Comparison of ENCODE assay signal across 21 cellular contexts in the genomic region with DNA sequence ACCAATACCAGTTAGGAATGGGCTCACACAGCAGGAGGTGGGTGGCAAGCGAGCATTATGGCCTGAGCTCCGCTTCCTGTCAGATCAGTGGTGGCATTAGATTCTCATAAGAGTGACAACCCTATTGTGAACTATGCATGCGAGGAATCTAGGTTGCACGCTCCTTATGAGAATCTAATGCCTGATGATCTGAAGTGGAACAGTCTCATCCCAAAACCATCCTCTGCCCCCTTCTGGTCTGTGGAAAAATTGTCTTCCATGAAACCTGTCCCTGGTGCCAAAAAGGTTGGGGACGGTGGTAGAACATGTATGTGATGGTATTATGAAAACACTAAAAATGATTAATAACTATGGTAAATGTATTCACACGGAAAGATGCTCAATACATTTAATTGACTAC.
A peak's percentile ranks its signal among the peaks of the same experiment; 100 is the strongest.
DNase-seq lines count a peak whose midpoint lies in the region; ATAC-seq and TF ChIP-seq lines count a peak whose summit lies in the region.
"Had no signal": no experiment of that assay in that cellular context is flagged by ENCODE, and none has a peak within 500 bp of the region (broad histone marks: within the 10 kb centered on the region; RNA-seq: fewer than 3 reads in every experiment).

No MANE protein-coding gene starts in this region.

- ATAC-seq in right cardiac atrium (no peak), GM18505 (IDR thresholded peaks at IDR 0.05; ENCODE audit: unreplicated experiment) (no peak), GM21381 (IDR thresholded peaks at IDR 0.05; ENCODE audit: unreplicated experiment) (no peak), GM18520 (IDR thresholded peaks at IDR 0.05; ENCODE audit: unreplicated experiment) (no peak)
- ATAC-seq: esophagus mucosa, heart right ventricle had no signal

- H3K36me3 ChIP-seq in cardiac muscle cell (no peaks in the 10 kb centered on the region), brain microvascular endothelial cell (replicated peaks) (no peaks in the 10 kb centered on the region)
- H3K36me3 ChIP-seq: heart right ventricle, SJSA1, thyroid gland had no signal

- H3K4me3 ChIP-seq in cardiac muscle cell (no peak overlapping the region), right cardiac atrium (ENCODE audit: low read length) (no peak overlapping the region), brain microvascular endothelial cell (ENCODE audit: low read depth, low read length) (no peak overlapping the region)
- H3K4me3 ChIP-seq: coronary artery, heart right ventricle, SJSA1, thyroid gland had no signal

- no peak for DNase-seq in cardiac muscle cell (ENCODE audit: low read depth in 1 of 2, low spot score in 1 of 2)
- DNase-seq in right cardiac atrium, result no peak
- DNase-seq in MV-4-11 (lab: John Stamatoyannopoulos, UW), result peak; percentile 24
- no peak for DNase-seq in brain microvascular endothelial cell
- no peak for DNase-seq in posterior cingulate gyrus
- DNase-seq: activated CD4-positive, alpha-beta memory T cell treated with anti-CD3 and anti-CD28 coated beads, Interleukin-2, amount 10 ng/mL, durations not matched to agents 7 days and 5 days; anterior cingulate cortex; DMS153; heart right ventricle; NCI-H2081 treated with DMSO at 0.1 percent for 48 hours; NCI-H774; nucleus accumbens; stimulated activated CD4-positive, alpha-beta T cell treated with anti-CD3 and anti-CD28 coated beads, Interleukin-4, amount 100 ng/mL, for 4 hours; thyroid gland had no signal

- TF ChIP-seq CTCF in cardiac muscle cell (IDR thresholded peaks at IDR 0.05; ENCODE audit: low read depth, low read length) (peak; percentile 3), brain microvascular endothelial cell (IDR thresholded peaks at IDR 0.05; ENCODE audit: low read depth, low read length, missing control alignments) (peak; percentile 29)

- no peaks in the 10 kb centered on the region for H3K27me3 ChIP-seq in cardiac muscle cell
- H3K27me3 ChIP-seq in right cardiac atrium (ENCODE audit: control insufficient read depth, insufficient read depth), result no peaks in the 10 kb centered on the region
- H3K27me3 ChIP-seq in brain microvascular endothelial cell (replicated peaks), result no peaks in the 10 kb centered on the region
- H3K27me3 ChIP-seq: heart right ventricle, SJSA1, thyroid gland had no signal

- TF ChIP-seq POLR2A in GM18505 (IDR thresholded peaks at IDR 0.05; ENCODE audit: borderline replicate concordance, extremely low read depth, insufficient read depth, insufficient read length), result no peak

- no peaks in the 10 kb centered on the region for H3K9me3 ChIP-seq in cardiac muscle cell (ENCODE audit: low read depth)
- no peaks in the 10 kb centered on the region for H3K9me3 ChIP-seq in right cardiac atrium (ENCODE audit: control insufficient read depth, low read length)
- H3K9me3 ChIP-seq: SJSA1, thyroid gland had no signal

- H3K27ac ChIP-seq in cardiac muscle cell (no peak overlapping the region), right cardiac atrium (ENCODE audit: low read length) (no peak overlapping the region), brain microvascular endothelial cell (no peak overlapping the region)
- H3K27ac ChIP-seq: coronary artery, heart right ventricle, KMS-11, SJSA1, thyroid gland had no signal

- no peaks in the 10 kb centered on the region for H3K4me1 ChIP-seq in cardiac muscle cell (ENCODE audit: low read depth)
- H3K4me1 ChIP-seq in right cardiac atrium (ENCODE audit: control insufficient read depth, insufficient read depth, low read length), result no peaks in the 10 kb centered on the region
- H3K4me1 ChIP-seq: heart right ventricle, thyroid gland had no signal

- intact Hi-C loops in right cardiac atrium (cut with DNase I) (no loop called here), posterior cingulate gyrus (cut with DNase I) (no loop called here)

- 96% methylated on average over 6 of the region's 6 CpGs for WGBS in right cardiac atrium

- in situ Hi-C loops in brain microvascular endothelial cell (cut with HindIII; ENCODE audit: low pct_ligation_motif_present, low sequenced_read_pairs), result no loop called here
